In genomic region chr9:75896193-75896592, GRCh38 we compare ENCODE assay signal across 20 cellular contexts. TPM values are rescaled to one million over a fixed set of nuclear protein-coding genes. Genes with fewer than 3 reads are reported as not detected.
"Had no signal": no experiment of that assay in that cellular context is flagged by ENCODE, and none has a peak within 500 bp of the region (broad histone marks: within the 10 kb centered on the region; RNA-seq: fewer than 3 reads in every experiment).

No MANE protein-coding gene starts in this region.

- H3K27ac Mint-ChIP-seq: activated B cell treated with CpG ODN at 0.5 μM for 24 hours; activated CD8-positive, alpha-beta T cell treated with anti-CD3 and anti-CD28 coated beads for 36 hours; effector memory CD8-positive, alpha-beta T cell; stimulated activated naive B cell treated with anti-CD40 and anti-IgM and Interleukin-4, amounts not matched to agents 10 μg/mL and 1 μg/mL and 100 μg/mL, for 72 hours; T-helper 17 cell had no signal

- H3K27me3 ChIP-seq: sigmoid colon, tibial nerve had no signal

- H3K9me3 ChIP-seq: gastrocnemius medialis, heart right ventricle, left lung, psoas muscle, sigmoid colon, tibial nerve had no signal

- H3K4me1 ChIP-seq: psoas muscle had no signal

- FAIRE-seq: islet of Langerhans had no signal

- H3K36me3 ChIP-seq: gastrocnemius medialis, heart right ventricle, left lung, sigmoid colon, tibial nerve had no signal

- DNase-seq: activated B cell treated with CpG ODN at 0.5 μM for 24 hours; activated CD4-positive, alpha-beta T cell treated with anti-CD3 and anti-CD28 coated beads for 48 hours; activated CD8-positive, alpha-beta T cell treated with anti-CD3 and anti-CD28 coated beads for 36 hours; activated effector memory CD4-positive, alpha-beta T cell treated with Interleukin-2 at 50 U/mL for 16 hours; activated naive CD4-positive, alpha-beta T cell treated with anti-CD3 and anti-CD28 coated beads, Interleukin-2, amount 50 U/mL, for 16 hours; activated T-cell treated with anti-CD3 and anti-CD28 coated beads, Interleukin-2, amount 50 U/mL, for 4 hours; cortex of kidney; effector memory CD8-positive, alpha-beta T cell; gastrocnemius medialis; left lung; mesenchymal stem cell; psoas muscle; sigmoid colon; stimulated activated naive B cell treated with anti-CD40 and anti-IgM and Interleukin-4, amounts not matched to agents 10 μg/mL and 1 μg/mL and 100 μg/mL, for 72 hours; T-helper 17 cell had no signal

- H3K4me3 ChIP-seq: gastrocnemius medialis, left lung, psoas muscle, sigmoid colon, tibial nerve had no signal

- H3K4me3 Mint-ChIP-seq: activated B cell treated with CpG ODN at 0.5 μM for 24 hours; activated CD8-positive, alpha-beta T cell treated with anti-CD3 and anti-CD28 coated beads for 36 hours; activated T-cell treated with anti-CD3 and anti-CD28 coated beads, Interleukin-2, amount 50 U/mL, for 4 hours; central memory CD8-positive, alpha-beta T cell; effector memory CD8-positive, alpha-beta T cell; stimulated activated naive B cell treated with anti-CD40 and anti-IgM and Interleukin-4, amounts not matched to agents 10 μg/mL and 1 μg/mL and 100 μg/mL, for 72 hours; T-helper 17 cell had no signal

- H3K9me3 Mint-ChIP-seq: activated B cell treated with CpG ODN at 0.5 μM for 24 hours, nephron had no signal

- H3K36me3 Mint-ChIP-seq: stimulated activated naive B cell treated with anti-CD40 and anti-IgM and Interleukin-4, amounts not matched to agents 10 μg/mL and 1 μg/mL and 100 μg/mL, for 72 hours had no signal

- H3K27ac ChIP-seq: gastrocnemius medialis, left lung, psoas muscle, sigmoid colon, tibial nerve had no signal

- ATAC-seq: activated CD8-positive, alpha-beta T cell treated with anti-CD3 and anti-CD28 coated beads for 36 hours; activated T-cell treated with anti-CD3 and anti-CD28 coated beads, Interleukin-2, amount 50 U/mL, for 4 hours; effector memory CD8-positive, alpha-beta T cell; gastrocnemius medialis; left lung; psoas muscle; stimulated activated naive B cell treated with anti-CD40 and anti-IgM and Interleukin-4, amounts not matched to agents 10 μg/mL and 1 μg/mL and 100 μg/mL, for 72 hours; T-helper 17 cell had no signal

RNA-seq across cellular contexts. Expression of gene PCSK5, which starts 5.7 kb away (rescaled TPM):
- total RNA-seq: activated B cell treated with CpG ODN at 0.5 μM for 24 hours had no signal
